13 cellular contexts compared by ENCODE assay signal in the genomic region with DNA sequence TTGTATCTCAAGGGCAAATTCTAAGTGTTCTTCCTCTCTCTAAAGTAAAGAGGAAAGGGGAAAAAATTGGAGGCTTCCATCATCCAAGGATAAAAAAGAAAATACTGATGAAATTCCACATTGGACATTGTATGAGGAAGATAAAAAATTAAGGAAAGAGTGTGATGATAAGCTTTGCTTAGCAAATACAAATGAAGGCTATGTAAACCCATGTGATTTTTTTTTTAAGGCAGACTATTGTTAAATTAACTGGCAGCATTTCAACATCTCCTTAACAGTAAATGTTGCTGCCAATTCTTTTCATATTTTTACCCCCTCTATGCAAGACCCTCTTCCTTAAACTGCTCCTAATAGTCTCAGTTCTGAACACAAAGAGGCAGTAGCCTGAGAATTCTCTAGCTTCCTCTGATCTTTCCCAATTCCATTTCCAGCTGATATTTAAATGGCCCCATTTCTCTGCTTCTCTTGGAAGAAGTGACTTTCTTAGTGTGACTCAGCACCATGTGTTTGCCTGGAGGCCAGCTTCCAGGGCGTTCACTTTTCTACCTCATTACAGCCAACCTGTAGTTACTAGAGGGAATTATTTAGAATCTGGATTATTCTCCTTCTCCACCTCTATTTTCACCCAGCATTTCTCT.
DNase-seq lines count a peak whose midpoint lies in the region; ATAC-seq and TF ChIP-seq lines count a peak whose summit lies in the region.
"Had no signal": no experiment of that assay in that cellular context is flagged by ENCODE, and none has a peak within 500 bp of the region (broad histone marks: within the 10 kb centered on the region; RNA-seq: fewer than 3 reads in every experiment).

No MANE protein-coding gene starts in this region.

- H3K4me1 ChIP-seq in mammary epithelial cell (ENCODE audit: insufficient read depth, low read length), result peaks cover 11% of the 10 kb centered on the region
- H3K4me1 ChIP-seq: Peyer's patch had no signal

- peak overlapping the region; percentile 7 for H3K4me2 ChIP-seq in mammary epithelial cell (ENCODE audit: insufficient read depth, low read depth, low read length)
- H3K4me2 ChIP-seq: KMS-11 had no signal

- H3K79me2 ChIP-seq in mammary epithelial cell (ENCODE audit: insufficient read depth, low read length), result no peaks in the 10 kb centered on the region

- TF ChIP-seq RAD21 in Ishikawa (IDR thresholded peaks at IDR 0.05; ENCODE audit: low read depth), result no peak

- in situ Hi-C loops in mammary epithelial cell (cut with MboI; ENCODE audit: low sequenced_read_pairs in 2 of 2) (loop anchor here in 1 of 2 donors (10.0 kb wide), 2 partner anchors 155 to 315 kb away; partner anchors contain the start of gene TLE1), GM13976 (cut with MboI; ENCODE audit: low sequenced_read_pairs, unreplicated experiment) (no loop called here)

- no peak for ATAC-seq in HG03025 (IDR thresholded peaks at IDR 0.05; ENCODE audit: low FRiP score, unreplicated experiment)

- BruUV-seq in mammary epithelial cell (replicated peaks; lab: Mats Ljungman, UMichigan), result no TSS peak

- WGBS in mammary epithelial cell (ENCODE audit: low coverage, missing lambda C conversion rate), result 0% methylated on average over 1 of the region's 1 CpG

- H3K9me3 ChIP-seq in mammary epithelial cell (replicated peaks; ENCODE audit: insufficient read depth, low read length), result no peaks in the 10 kb centered on the region
- H3K9me3 ChIP-seq: Peyer's patch had no signal

- no peaks in the 10 kb centered on the region for H3K27me3 ChIP-seq in mammary epithelial cell (ENCODE audit: insufficient read depth, low read length)
- H3K27me3 ChIP-seq in kidney epithelial cell (ENCODE audit: control insufficient read depth, insufficient read depth, low read length), result no peaks in the 10 kb centered on the region
- H3K27me3 ChIP-seq: Peyer's patch had no signal

- intact Hi-C loops in mammary epithelial cell (cut with micrococcal nuclease), result loop anchor here (10.0 kb wide), 1 partner anchor 95 kb away; no protein-coding TSS in a partner anchor

- no peaks in the 10 kb centered on the region for H3K36me3 ChIP-seq in mammary epithelial cell (ENCODE audit: insufficient read depth, low read length)
- no peaks in the 10 kb centered on the region for H3K36me3 ChIP-seq in kidney epithelial cell (ENCODE audit: control insufficient read depth, insufficient read depth, low read length)
- H3K36me3 ChIP-seq: Peyer's patch had no signal

- CTCF ChIA-PET in mammary epithelial cell (lab: Charles Lee; ENCODE audit: low non-redundant PET), result no interaction called here

- DNase-seq in AG08395 (ENCODE audit: low spot score) (peak; percentile 34), mammary epithelial cell (peak; percentile 84), kidney epithelial cell (ENCODE audit: low read depth) (peak; percentile 45), GM13976 (ENCODE audit: low spot score) (no peak), NCI-H146 treated with DMSO at 0.1 percent for 48 hours (lab: John Stamatoyannopoulos, UW; ENCODE audit: unreplicated experiment) (no peak), NCI-H128 (lab: John Stamatoyannopoulos, UW; ENCODE audit: unreplicated experiment) (no peak)
- DNase-seq: activated CD4-positive, alpha-beta T cell treated with anti-CD3 and anti-CD28 coated beads, Interleukin-2, amount 10 ng/mL, durations not matched to agents 24 days and 14 days; immature natural killer cell; small intestine had no signal

- H3K4me3 ChIP-seq in mammary epithelial cell (replicated peaks in 1 of 3; ENCODE audit: insufficient read depth in 1 of 3, low read depth in 2 of 3, low read length in 3 of 3) (no peak overlapping the region), kidney epithelial cell (ENCODE audit: low read depth, low read length) (no peak overlapping the region)
- H3K4me3 ChIP-seq: Peyer's patch had no signal

- TF ChIP-seq CTCF in mammary epithelial cell (conservative IDR thresholded peaks at IDR 0.05 in 1 of 2, IDR thresholded peaks at IDR 0.05 in 1 of 2; ENCODE audit: extremely low read depth in 1 of 2, insufficient read depth in 1 of 2, low read depth in 1 of 2, low read length in 2 of 2) (no peak), kidney epithelial cell (IDR thresholded peaks at IDR 0.05; ENCODE audit: insufficient read depth, low read length, poor library complexity, severe bottlenecking) (no peak), GM13976 (IDR thresholded peaks at IDR 0.05; ENCODE audit: borderline replicate concordance, control extremely low read depth, extremely low read depth, insufficient read depth, missing control alignments) (no peak)

- H3K9ac ChIP-seq in mammary epithelial cell (ENCODE audit: insufficient read depth, low read length), result no peak overlapping the region
- H3K9ac ChIP-seq: KMS-11 had no signal

- no peak overlapping the region for H3K27ac ChIP-seq in mammary epithelial cell (ENCODE audit: insufficient read depth, low read depth, low read length)
- H3K27ac ChIP-seq: KMS-11 had no signal

- no peak for TF ChIP-seq EP300 in Ishikawa (IDR thresholded peaks at IDR 0.05; ENCODE audit: borderline replicate concordance)

- dilution Hi-C loops in mammary epithelial cell (cut with HindIII; ENCODE audit: low sequenced_read_pairs), result no loop called here

- H4K20me1 ChIP-seq in mammary epithelial cell (ENCODE audit: insufficient read depth, low read length), result no peaks in the 10 kb centered on the region

- no peak overlapping the region for H2AFZ ChIP-seq in mammary epithelial cell (ENCODE audit: low read depth, low read length)

TF ChIP-seq in Ishikawa, 13 proteins besides CTCF, POLR2A, EP300 and RAD21:
- TF ChIP-seq YY1 (IDR thresholded peaks at IDR 0.05; ENCODE audit: low read depth), result no peak
- TF ChIP-seq, protein P1, sequence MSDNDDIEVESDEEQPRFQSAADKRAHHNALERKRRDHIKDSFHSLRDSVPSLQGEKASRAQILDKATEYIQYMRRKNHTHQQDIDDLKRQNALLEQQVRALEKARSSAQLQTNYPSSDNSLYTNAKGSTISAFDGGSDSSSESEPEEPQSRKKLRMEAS (IDR thresholded peaks at IDR 0.05), result peak; percentile 40; the same call in 1 of the 2 replicates
- TF ChIP-seq EGR1 (IDR thresholded peaks at IDR 0.05), result no peak

Comparison
In these comparisons a context has a peak if more than half of its experiments do, and no peak if none do; other contexts are left out.
1. DNase-seq: peak in AG08395 (single experiment), mammary epithelial cell (single experiment) and kidney epithelial cell (single experiment); none in GM13976 (single experiment), NCI-H146 treated with DMSO at 0.1 percent for 48 hours (single experiment) and NCI-H128 (single experiment).